ENCODE assay signal across 10 cellular contexts in genomic region chr13:24148414-24149305, GRCh38. TPM values are rescaled to one million over a fixed set of nuclear protein-coding genes. Genes with fewer than 3 reads are reported as not detected.
DNase-seq lines count a peak whose midpoint lies in the region; ATAC-seq and TF ChIP-seq lines count a peak whose summit lies in the region.
"Had no signal": no experiment of that assay in that cellular context is flagged by ENCODE, and none has a peak within 500 bp of the region (broad histone marks: within the 10 kb centered on the region; RNA-seq: fewer than 3 reads in every experiment).

No MANE protein-coding gene starts in this region.

- H3K9me3 Mint-ChIP-seq in CD14-positive monocyte: no peaks in the 10 kb centered on the region

- no peak overlapping the region for H3K27ac Mint-ChIP-seq in CD14-positive monocyte

- no peaks in the 10 kb centered on the region for H3K36me3 ChIP-seq in prostate gland
- H3K36me3 ChIP-seq: gastrocnemius medialis had no signal

- DNase-seq in GM03348 (ENCODE audit: low spot score): peak; percentile 89
- peak; percentile 98 for DNase-seq in RKO (ENCODE audit: low spot score)
- peak; percentile 98 for DNase-seq in fibroblast of mammary gland (ENCODE audit: low read depth)
- DNase-seq in prostate gland (ENCODE audit: low spot score): peak; percentile 36
- no peak for DNase-seq in superior temporal gyrus (ENCODE audit: extremely low spot score)
- no peak for DNase-seq in NCI-H128 (lab: John Stamatoyannopoulos, UW; ENCODE audit: unreplicated experiment)
- no peak for DNase-seq in CD14-positive monocyte (ENCODE audit: low spot score)
- DNase-seq: gastrocnemius medialis had no signal

- ATAC-seq in HG02571 (IDR thresholded peaks at IDR 0.05; ENCODE audit: unreplicated experiment): no peak

- 43% methylated on average over 7 of the region's 7 CpGs for WGBS in prostate gland

- H3K4me3 ChIP-seq in fibroblast of mammary gland (ENCODE audit: control insufficient read depth, low read depth, low read length): no peak overlapping the region
- no peak overlapping the region for H3K4me3 ChIP-seq in prostate gland
- H3K4me3 ChIP-seq: gastrocnemius medialis, SK-N-MC had no signal

- intact Hi-C loops in prostate gland (cut with DNase I): no loop called here
- intact Hi-C loops in CD14-positive monocyte (cut with micrococcal nuclease): no loop called here

- H3K9me3 ChIP-seq in prostate gland: no peaks in the 10 kb centered on the region
- H3K9me3 ChIP-seq: gastrocnemius medialis had no signal

- H3K27me3 ChIP-seq in prostate gland (replicated peaks; ENCODE audit: insufficient read depth): no peaks in the 10 kb centered on the region
- H3K27me3 ChIP-seq: gastrocnemius medialis had no signal

- peaks cover 5 to 11% (median 9%) of the 10 kb centered on the region in 3 donors for H3K27me3 Mint-ChIP-seq in CD14-positive monocyte (ENCODE audit: low read depth in 3 of 3)

- peak; percentile 19 for TF ChIP-seq CTCF in fibroblast of mammary gland (conservative IDR thresholded peaks at IDR 0.05; ENCODE audit: control insufficient read depth, insufficient read depth, low read depth, low read length)
- TF ChIP-seq CTCF in prostate gland (IDR thresholded peaks at IDR 0.05): peak in 1 of 4 experiments; percentile 7
- no peak for TF ChIP-seq CTCF in CD14-positive monocyte (IDR thresholded peaks at IDR 0.05)

- no peak overlapping the region for H3K4me3 Mint-ChIP-seq in CD14-positive monocyte

- peak overlapping the region; percentile 27 to 63 for H3K27ac ChIP-seq in prostate gland
- H3K27ac ChIP-seq: gastrocnemius medialis, SK-N-MC had no signal

- no peaks in the 10 kb centered on the region for H3K4me1 Mint-ChIP-seq in CD14-positive monocyte

- H3K4me1 ChIP-seq in prostate gland (replicated peaks): no peaks in the 10 kb centered on the region
- H3K4me1 ChIP-seq: gastrocnemius medialis had no signal

- no peaks in the 10 kb centered on the region for H3K36me3 Mint-ChIP-seq in CD14-positive monocyte

- TF ChIP-seq POLR2A in prostate gland (IDR thresholded peaks at IDR 0.05): no peak

RNA-seq across cellular contexts. Expression of gene SPATA13, which starts 11.9 kb away (rescaled TPM):
- 100 to 1,000 TPM in 1 of 2 donors, 10 to 100 TPM in 1; 85.2 to 163 TPM for total RNA-seq in prostate gland
- polyA plus RNA-seq in CD14-positive monocyte: 10 to 100 TPM in 1 of 2 donors, 1 to 10 TPM in 1; 9.3 to 11.6 TPM

Comparison
In these comparisons a context has a peak if more than half of its experiments do, and no peak if none do; other contexts are left out.
1. DNase-seq: peak in GM03348 (single experiment), RKO (single experiment), fibroblast of mammary gland (single experiment) and prostate gland (single experiment); none in superior temporal gyrus (single experiment), NCI-H128 (single experiment) and CD14-positive monocyte (single experiment).